Comparison of ENCODE assay signal across 9 cellular contexts in genomic region chr19:50231821-50232220, GRCh38. TPM values are rescaled to one million over a fixed set of nuclear protein-coding genes. Genes with fewer than 3 reads are reported as not detected.
"Had no signal": no experiment of that assay in that cellular context is flagged by ENCODE, and none has a peak within 500 bp of the region (broad histone marks: within the 10 kb centered on the region; RNA-seq: fewer than 3 reads in every experiment).

No MANE protein-coding gene starts in this region.

- DNase-seq: GM23248, GOT3, H7, HFFc6, IMR-90 had no signal

- H3K36me3 ChIP-seq: HAP-1 had no signal

- H3K4me3 ChIP-seq: GM23248, HAP-1 had no signal

- ATAC-seq: HCT116 had no signal

- H2AFZ ChIP-seq: GM23248 had no signal

- H3K9ac ChIP-seq: GM23248 had no signal

- H3K27ac ChIP-seq: GM23248, HL-60 had no signal

- H3K9me3 ChIP-seq: HAP-1 had no signal

- H3K4me1 ChIP-seq: HAP-1 had no signal

RNA-seq across cellular contexts. Expression of gene MYH14, which starts 28.4 kb away (rescaled TPM):
- total RNA-seq: GM23248, HT1080, IMR-90 had no signal
- polyA plus RNA-seq: GM23248, IMR-90 had no signal
